In the genomic region with DNA sequence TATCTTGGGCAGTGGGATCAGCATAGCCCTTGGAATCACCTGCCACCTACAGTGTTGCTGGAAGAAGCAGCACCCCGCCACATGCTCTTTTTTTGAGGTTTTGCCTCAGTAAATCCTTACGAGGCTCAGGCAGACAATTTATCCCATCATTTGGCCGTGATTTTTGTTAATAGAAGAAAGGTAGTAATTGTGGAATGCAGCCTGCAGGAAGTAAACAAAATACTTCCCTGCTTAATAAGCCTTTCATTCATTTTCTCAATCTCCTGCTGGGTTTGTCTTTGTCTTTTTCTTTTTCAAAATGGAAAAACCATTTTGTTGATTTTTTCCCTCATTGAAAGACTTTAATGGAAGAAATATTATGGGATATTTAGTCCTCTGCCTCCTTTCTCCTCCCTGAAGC, we compare ENCODE assay signal across 1 cellular context.
A peak's percentile ranks its signal among the peaks of the same experiment; 100 is the strongest.
TF ChIP-seq lines count a peak whose summit lies in the region.

No MANE protein-coding gene starts in this region.

TF ChIP-seq in H1, 55 proteins besides CTCF, POLR2A, EP300 and RAD21 (continued from another document):
- TF ChIP-seq, protein P1, sequence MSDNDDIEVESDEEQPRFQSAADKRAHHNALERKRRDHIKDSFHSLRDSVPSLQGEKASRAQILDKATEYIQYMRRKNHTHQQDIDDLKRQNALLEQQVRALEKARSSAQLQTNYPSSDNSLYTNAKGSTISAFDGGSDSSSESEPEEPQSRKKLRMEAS (IDR thresholded peaks at IDR 0.05), result peak; percentile 48; the same call in 1 of the 2 replicates
- TF ChIP-seq SAP30 (IDR thresholded peaks at IDR 0.05; ENCODE audit: insufficient read depth, insufficient replicate concordance, low read length), result no peak
